26 cellular contexts compared by ENCODE assay signal in genomic region chr7:122768827-122769226, GRCh38.
"Had no signal": no experiment of that assay in that cellular context is flagged by ENCODE, and none has a peak within 500 bp of the region (broad histone marks: within the 10 kb centered on the region; RNA-seq: fewer than 3 reads in every experiment).

No MANE protein-coding gene starts in this region.

- H3K27me3 ChIP-seq: right atrium auricular region, suprapubic skin, transverse colon, upper lobe of right lung, vagina had no signal

- H3K4me2 ChIP-seq: smooth muscle cell had no signal

- H3K4me3 ChIP-seq: coronary artery, esophagus squamous epithelium, lung, prostate gland, right atrium auricular region, smooth muscle cell, suprapubic skin, transverse colon, upper lobe of right lung, vagina had no signal

- H3K27ac Mint-ChIP-seq: immature natural killer cell; memory B cell; natural killer cell; stimulated activated effector memory CD8-positive, alpha-beta T cell treated with anti-CD3 and anti-CD28 coated beads, Interleukin-12 subunit alpha, Interleukin-12 subunit beta, amount 100 ng/mL, for 72 hours had no signal

- H3K36me3 Mint-ChIP-seq: immature natural killer cell; memory B cell; natural killer cell; stimulated activated effector memory CD8-positive, alpha-beta T cell treated with anti-CD3 and anti-CD28 coated beads, Interleukin-12 subunit alpha, Interleukin-12 subunit beta, amount 100 ng/mL, for 72 hours had no signal

- H3K9me3 ChIP-seq: esophagus squamous epithelium, prostate gland, right atrium auricular region, suprapubic skin, transverse colon, upper lobe of right lung, vagina had no signal

- H3K27ac ChIP-seq: coronary artery, esophagus squamous epithelium, prostate gland, right atrium auricular region, suprapubic skin, transverse colon, upper lobe of right lung, vagina had no signal

- H3K27me3 Mint-ChIP-seq: memory B cell had no signal

- H3K4me1 Mint-ChIP-seq: immature natural killer cell; memory B cell; natural killer cell; stimulated activated effector memory CD8-positive, alpha-beta T cell treated with anti-CD3 and anti-CD28 coated beads, Interleukin-12 subunit alpha, Interleukin-12 subunit beta, amount 100 ng/mL, for 72 hours had no signal

- H3K4me3 Mint-ChIP-seq: immature natural killer cell; memory B cell; natural killer cell; stimulated activated effector memory CD8-positive, alpha-beta T cell treated with anti-CD3 and anti-CD28 coated beads, Interleukin-12 subunit alpha, Interleukin-12 subunit beta, amount 100 ng/mL, for 72 hours had no signal

- H3K4me1 ChIP-seq: prostate gland, suprapubic skin, transverse colon, upper lobe of right lung had no signal

- ATAC-seq: natural killer cell; sciatic nerve; stimulated activated effector memory CD8-positive, alpha-beta T cell treated with anti-CD3 and anti-CD28 coated beads, Interleukin-12 subunit alpha, Interleukin-12 subunit beta, amount 100 ng/mL, for 72 hours; stimulated activated naive CD8-positive, alpha-beta T cell treated with anti-CD3 and anti-CD28 coated beads, Interleukin-15, Interleukin-2, amounts not matched to agents 100 U/mL and 50 U/mL, for 24 hours; upper lobe of right lung had no signal

- H3K36me3 ChIP-seq: esophagus squamous epithelium, prostate gland, right atrium auricular region, suprapubic skin, transverse colon, upper lobe of right lung, vagina had no signal

- DNase-seq: dermis blood vessel endothelial cell; effector memory CD4-positive, alpha-beta T cell; erythroblast; esophagus squamous epithelium; hypothalamus; immature natural killer cell; islet precursor cell; kidney glomerular epithelial cell; natural killer cell; nucleus accumbens; stimulated activated CD4-positive, alpha-beta T cell treated with anti-CD3 and anti-CD28 coated beads, Interleukin-12 subunit alpha, Interleukin-12 subunit beta, amount 100 ng/mL, for 4 hours; stimulated activated CD4-positive, alpha-beta T cell treated with anti-CD3 and anti-CD28 coated beads, Interleukin-1b, Interleukin-23, amount 100 ng/mL, for 48 hours; stimulated activated CD4-positive, alpha-beta T cell treated with anti-CD3 and anti-CD28 coated beads, Interleukin-4, amount 100 ng/mL, for 1 hour; stimulated activated naive CD8-positive, alpha-beta T cell treated with anti-CD3 and anti-CD28 coated beads, Interleukin-15, Interleukin-2, amounts not matched to agents 100 U/mL and 50 U/mL, for 24 hours; transverse colon; upper lobe of right lung had no signal
